In genomic region chr20:49446808-49447207, GRCh38 we compare ENCODE assay signal across 1 cellular context.
TF ChIP-seq lines count a peak whose summit lies in the region.

No MANE protein-coding gene starts in this region.

TF ChIP-seq in K562, 482 proteins besides CTCF, POLR2A, EP300 and RAD21 (continued from another document):
- TF ChIP-seq THRB (CRISPR knock-in tag; conservative IDR thresholded peaks at IDR 0.05): no peak
TF ChIP-seq in K562: peak in this region for 7.
